Comparison of ENCODE assay signal across 14 cellular contexts in genomic region chr2:172195836-172196376, GRCh38.
"Had no signal": no experiment of that assay in that cellular context is flagged by ENCODE, and none has a peak within 500 bp of the region (broad histone marks: within the 10 kb centered on the region; RNA-seq: fewer than 3 reads in every experiment).

No MANE protein-coding gene starts in this region.

- H3K27me3 ChIP-seq: sigmoid colon had no signal

- H3K4me3 ChIP-seq: sigmoid colon had no signal

- H3K36me3 ChIP-seq: sigmoid colon had no signal

- H3K4me1 ChIP-seq: sigmoid colon had no signal

- H3K27ac ChIP-seq: sigmoid colon had no signal

- H3K27ac Mint-ChIP-seq: activated CD8-positive, alpha-beta T cell treated with anti-CD3 and anti-CD28 coated beads, Interleukin-2, amount 10 ng/mL, durations not matched to agents 7 days and 5 days; activated naive CD8-positive, alpha-beta T cell treated with anti-CD3 and anti-CD28 coated beads, Interleukin-2, amount 50 U/mL, for 24 hours; memory B cell; nephron progenitor cell; stimulated activated naive CD8-positive, alpha-beta T cell treated with anti-CD3 and anti-CD28 coated beads, Interleukin-15, amount 100 ng/mL, for 72 hours; T-helper 17 cell; WTC11 had no signal

- H3K4me1 Mint-ChIP-seq: memory B cell, nephron progenitor cell, WTC11 had no signal

- DNase-seq: activated CD4-positive, alpha-beta T cell treated with anti-CD3 and anti-CD28 coated beads for 48 hours; activated CD8-positive, alpha-beta memory T cell treated with anti-CD3 and anti-CD28 coated beads, Interleukin-2, amount 50 U/mL, for 48 hours; activated CD8-positive, alpha-beta T cell treated with anti-CD3 and anti-CD28 coated beads, Interleukin-2, amount 10 ng/mL, durations not matched to agents 7 days and 5 days; activated naive CD4-positive, alpha-beta T cell treated with Interleukin-2 at 50 U/mL for 16 hours; activated naive CD8-positive, alpha-beta T cell treated with anti-CD3 and anti-CD28 coated beads, Interleukin-2, amount 50 U/mL, for 24 hours; effector CD8-positive, alpha-beta T cell; nephron progenitor cell; sigmoid colon; stimulated activated CD4-positive, alpha-beta T cell treated with anti-CD3 and anti-CD28 coated beads, Interleukin-15, amount 100 ng/mL, for 24 hours; stimulated activated CD4-positive, alpha-beta T cell treated with anti-CD3 and anti-CD28 coated beads, Interleukin-4, amount 100 ng/mL, for 4 hours; stimulated activated naive CD8-positive, alpha-beta T cell treated with anti-CD3 and anti-CD28 coated beads, Interleukin-15, amount 100 ng/mL, for 72 hours; T-helper 17 cell had no signal

- H3K4me3 Mint-ChIP-seq: activated CD8-positive, alpha-beta T cell treated with anti-CD3 and anti-CD28 coated beads, Interleukin-2, amount 10 ng/mL, durations not matched to agents 7 days and 5 days; activated naive CD8-positive, alpha-beta T cell treated with anti-CD3 and anti-CD28 coated beads, Interleukin-2, amount 50 U/mL, for 24 hours; memory B cell; nephron progenitor cell; stimulated activated naive CD8-positive, alpha-beta T cell treated with anti-CD3 and anti-CD28 coated beads, Interleukin-15, amount 100 ng/mL, for 72 hours; WTC11 had no signal

- ATAC-seq: activated CD8-positive, alpha-beta T cell treated with anti-CD3 and anti-CD28 coated beads, Interleukin-2, amount 10 ng/mL, durations not matched to agents 7 days and 5 days; WTC11 had no signal

- H3K27me3 Mint-ChIP-seq: T-helper 17 cell had no signal
